In genomic region chr5:155021858-155022257, GRCh38 we compare ENCODE assay signal across 3 cellular contexts.
TF ChIP-seq lines count a peak whose summit lies in the region.

No MANE protein-coding gene starts in this region.

TF ChIP-seq in SK-N-SH, 30 proteins besides CTCF, POLR2A, EP300 and RAD21:
- TF ChIP-seq SMC3 (IDR thresholded peaks at IDR 0.05; ENCODE audit: low read depth, low read length) (no peak), USF1 (IDR thresholded peaks at IDR 0.05; ENCODE audit: borderline replicate concordance, low read depth) (peak; percentile 40; the same call in 1 of the 2 replicates)

TF ChIP-seq in SK-N-SH treated with all-trans-retinoic acid at 6 μM for 48 hours, 23 proteins besides CTCF, POLR2A, EP300 and RAD21:
- TF ChIP-seq ARNTL (CRISPR knock-in tag; IDR thresholded peaks at IDR 0.05; ENCODE audit: borderline replicate concordance, low read depth) (no peak), ZFP3 (CRISPR knock-in tag; IDR thresholded peaks at IDR 0.05) (no peak), ISL1 (CRISPR knock-in tag; IDR thresholded peaks at IDR 0.05) (no peak), POU6F1 (CRISPR knock-in tag; IDR thresholded peaks at IDR 0.05; ENCODE audit: borderline replicate concordance, low read depth) (no peak), TOX (CRISPR knock-in tag; IDR thresholded peaks at IDR 0.05; ENCODE audit: borderline replicate concordance) (no peak), RARB (CRISPR knock-in tag; IDR thresholded peaks at IDR 0.05) (no peak), TCF4 (CRISPR knock-in tag; IDR thresholded peaks at IDR 0.05; ENCODE audit: borderline replicate concordance) (no peak), PATZ1 (CRISPR knock-in tag; IDR thresholded peaks at IDR 0.05; ENCODE audit: borderline replicate concordance) (no peak), ZNF70 (CRISPR knock-in tag; IDR thresholded peaks at IDR 0.05) (no peak)
TF ChIP-seq in SK-N-SH treated with all-trans-retinoic acid at 6 μM for 48 hours: peak in this region for 0.

TF ChIP-seq in K562, 482 proteins besides CTCF, POLR2A, EP300 and RAD21:
- TF ChIP-seq ZBTB9 (CRISPR knock-in tag; IDR thresholded peaks at IDR 0.05), result no peak
- TF ChIP-seq ZNF124 (CRISPR knock-in tag; IDR thresholded peaks at IDR 0.05), result no peak
- TF ChIP-seq ZNF699 (CRISPR knock-in tag; IDR thresholded peaks at IDR 0.05; ENCODE audit: insufficient replicate concordance), result no peak
- peak; percentile 46; the same call in 1 of the 2 replicates for TF ChIP-seq RAD51 (IDR thresholded peaks at IDR 0.05; ENCODE audit: borderline replicate concordance, low read depth)
- no peak for TF ChIP-seq SMC3 (conservative IDR thresholded peaks at IDR 0.05; ENCODE audit: insufficient read depth, low read depth, low read length)
- TF ChIP-seq ELK3 (CRISPR knock-in tag; IDR thresholded peaks at IDR 0.05), result no peak
- peak; percentile 38; the same call in 1 of the 2 replicates for TF ChIP-seq TOE1 (IDR thresholded peaks at IDR 0.05; ENCODE audit: borderline replicate concordance)
- TF ChIP-seq TOE1 (CRISPR knock-in tag; IDR thresholded peaks at IDR 0.05; ENCODE audit: borderline replicate concordance, low read depth), result no peak
- no peak for TF ChIP-seq HDAC3 (IDR thresholded peaks at IDR 0.05; ENCODE audit: borderline replicate concordance, partially characterized antibody)
- TF ChIP-seq ZC3H11A (IDR thresholded peaks at IDR 0.05; ENCODE audit: low read depth, low read length), result no peak
- TF ChIP-seq ARHGAP35 (IDR thresholded peaks at IDR 0.05; ENCODE audit: partially characterized antibody), result no peak
- TF ChIP-seq RBFOX2 (IDR thresholded peaks at IDR 0.05; ENCODE audit: low read depth, low read length), result no peak
- TF ChIP-seq CTCFL (IDR thresholded peaks at IDR 0.05; ENCODE audit: borderline replicate concordance, insufficient read depth, low read depth, low read length, poor library complexity, severe bottlenecking), result no peak
- TF ChIP-seq KLF16 (IDR thresholded peaks at IDR 0.05), result no peak
- no peak for TF ChIP-seq ATF3 (IDR thresholded peaks at IDR 0.05)
- no peak for TF ChIP-seq ATF3 (CRISPR knock-in tag; conservative IDR thresholded peaks at IDR 0.05)
- peak; percentile 22 for TF ChIP-seq NFYB (IDR thresholded peaks at IDR 0.05; ENCODE audit: extremely low read depth, insufficient read length)
- TF ChIP-seq KAT8 (IDR thresholded peaks at IDR 0.05; ENCODE audit: low read depth), result no peak
- TF ChIP-seq MEIS2 (IDR thresholded peaks at IDR 0.05; ENCODE audit: partially characterized antibody), result no peak
- no peak for TF ChIP-seq DLX4 (CRISPR knock-in tag; IDR thresholded peaks at IDR 0.05)
- TF ChIP-seq GABPA (tag; conservative IDR thresholded peaks at IDR 0.05; ENCODE audit: low read depth), result no peak
- no peak for TF ChIP-seq TCF7 (IDR thresholded peaks at IDR 0.05; ENCODE audit: borderline replicate concordance)
- TF ChIP-seq TAF1 (IDR thresholded peaks at IDR 0.05; ENCODE audit: control insufficient read depth, extremely low read depth, insufficient read depth, low read length, severe bottlenecking), result no peak
- TF ChIP-seq BRCA1 (IDR thresholded peaks at IDR 0.05), result no peak
- TF ChIP-seq BRCA1 (CRISPR knock-in tag; IDR thresholded peaks at IDR 0.05), result no peak
- no peak for TF ChIP-seq PTBP1 (IDR thresholded peaks at IDR 0.05; ENCODE audit: low read depth, low read length)
- no peak for TF ChIP-seq TEAD2 (tag; IDR thresholded peaks at IDR 0.05)
- no peak for TF ChIP-seq ARNT (IDR thresholded peaks at IDR 0.05)
- TF ChIP-seq HCFC1 (IDR thresholded peaks at IDR 0.05; ENCODE audit: low read depth, low read length), result peak; percentile 68
- TF ChIP-seq TFE3 (CRISPR knock-in tag; IDR thresholded peaks at IDR 0.05), result peak; percentile 51
- no peak for TF ChIP-seq E4F1 (CRISPR knock-in tag; IDR thresholded peaks at IDR 0.05; ENCODE audit: borderline replicate concordance)
- no peak for TF ChIP-seq POLR2AphosphoS2 (IDR thresholded peaks at IDR 0.05; ENCODE audit: low read length)
- TF ChIP-seq CBX3 (IDR thresholded peaks at IDR 0.05; ENCODE audit: borderline replicate concordance in 1 of 2, low read length in 2 of 2), result no peak
- TF ChIP-seq CREB3 (tag; conservative IDR thresholded peaks at IDR 0.05; ENCODE audit: low read depth), result no peak
- no peak for TF ChIP-seq ZNF174 (CRISPR knock-in tag; IDR thresholded peaks at IDR 0.05)
- TF ChIP-seq MCM2 (IDR thresholded peaks at IDR 0.05; ENCODE audit: low read depth), result no peak
- no peak for TF ChIP-seq ZNF280A (IDR thresholded peaks at IDR 0.05; ENCODE audit: low read depth, partially characterized antibody)
- TF ChIP-seq SMARCC2 (IDR thresholded peaks at IDR 0.05; ENCODE audit: low read depth), result no peak
- TF ChIP-seq CBX5 (IDR thresholded peaks at IDR 0.05; ENCODE audit: borderline replicate concordance, low read depth), result no peak
- no peak for TF ChIP-seq HSF4 (CRISPR knock-in tag; IDR thresholded peaks at IDR 0.05; ENCODE audit: borderline replicate concordance)
- no peak for TF ChIP-seq ZNF239 (CRISPR knock-in tag; IDR thresholded peaks at IDR 0.05)
- TF ChIP-seq SMAD1 (IDR thresholded peaks at IDR 0.05; ENCODE audit: low read depth, low read length, partially characterized antibody), result no peak
- TF ChIP-seq NRF1 (conservative IDR thresholded peaks at IDR 0.05 in 1 of 2, IDR thresholded peaks at IDR 0.05 in 1 of 2), result no peak
- no peak for TF ChIP-seq UBTF (IDR thresholded peaks at IDR 0.05; ENCODE audit: borderline replicate concordance in 1 of 2, low read depth in 2 of 2, low read length in 2 of 2)
- TF ChIP-seq USF2 (CRISPR knock-in tag; IDR thresholded peaks at IDR 0.05), result peak; percentile 67
- TF ChIP-seq RHOXF2B (CRISPR knock-in tag; conservative IDR thresholded peaks at IDR 0.05), result no peak
